In genomic region chr1:85576642-85577420, GRCh38 we compare ENCODE assay signal across 1 cellular context.
TF ChIP-seq lines count a peak whose summit lies in the region.

No MANE protein-coding gene starts in this region.

TF ChIP-seq in IMR-90, 13 proteins besides CTCF, POLR2A, EP300 and RAD21:
- TF ChIP-seq ELK1 (IDR thresholded peaks at IDR 0.05; ENCODE audit: borderline replicate concordance, low read depth, low read length) (peak; percentile 89), CEBPB (IDR thresholded peaks at IDR 0.05; ENCODE audit: low read depth, low read length) (peak; percentile 58; the same call in 1 of the 2 replicates), MAZ (IDR thresholded peaks at IDR 0.05; ENCODE audit: borderline replicate concordance, low read depth, low read length) (peak; percentile 74), NFE2L2 (IDR thresholded peaks at IDR 0.05; ENCODE audit: low read depth, low read length) (no peak), MAFK (IDR thresholded peaks at IDR 0.05; ENCODE audit: low read depth, low read length) (no peak), USF2 (IDR thresholded peaks at IDR 0.05; ENCODE audit: low read depth, low read length) (no peak), CHD1 (IDR thresholded peaks at IDR 0.05; ENCODE audit: low read depth, low read length) (peak; percentile 38; the same call in 1 of the 2 replicates), MXI1 (IDR thresholded peaks at IDR 0.05; ENCODE audit: borderline replicate concordance, low read depth, low read length) (0 out of 2 replicates have a peak, but pooled peaks have one; percentile 10), BHLHE40 (IDR thresholded peaks at IDR 0.05; ENCODE audit: low read depth, low read length) (0 out of 2 replicates have a peak, but pooled peaks have one; percentile 38), RCOR1 (IDR thresholded peaks at IDR 0.05; ENCODE audit: insufficient replicate concordance, low read length) (no peak), SMC3 (IDR thresholded peaks at IDR 0.05; ENCODE audit: low read depth, low read length) (peak; percentile 32; the same call in 1 of the 2 replicates)
